9 cellular contexts compared by ENCODE assay signal in the genomic region with DNA sequence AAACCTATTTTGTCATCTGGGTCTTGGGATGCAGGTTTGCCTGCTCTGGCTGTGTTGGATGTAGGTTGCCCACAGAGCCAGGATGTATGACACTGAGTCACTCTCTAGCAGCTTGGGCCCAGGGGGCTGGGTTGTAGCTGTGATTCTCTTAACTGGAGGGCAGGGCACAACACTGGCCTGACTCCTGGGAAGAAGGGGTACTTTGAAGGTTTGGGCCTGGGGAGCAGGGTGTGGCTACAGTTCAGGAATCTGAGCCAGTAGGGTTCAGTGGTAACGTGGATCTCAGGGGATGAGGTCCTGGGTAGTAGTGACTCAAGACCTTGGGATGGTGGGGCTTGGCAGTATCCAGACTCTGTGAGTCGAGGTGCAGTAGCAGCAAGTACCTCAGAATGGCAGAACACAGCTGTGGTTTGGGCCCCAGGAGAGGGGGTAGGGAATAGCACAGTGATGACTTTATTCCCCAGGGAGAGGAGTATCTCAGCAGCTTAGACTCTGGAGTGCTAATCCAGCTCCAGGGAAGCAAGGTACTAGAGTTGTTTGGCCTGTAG. TPM values are rescaled to one million over a fixed set of nuclear protein-coding genes. Genes with fewer than 3 reads are reported as not detected.
DNase-seq lines count a peak whose midpoint lies in the region; ATAC-seq, FAIRE-seq and TF ChIP-seq lines count a peak whose summit lies in the region.
"Had no signal": no experiment of that assay in that cellular context is flagged by ENCODE, and none has a peak within 500 bp of the region (broad histone marks: within the 10 kb centered on the region; RNA-seq: fewer than 3 reads in every experiment).

No MANE protein-coding gene starts in this region.

- TF ChIP-seq POLR2A in H54 (IDR thresholded peaks at IDR 0.05; ENCODE audit: low read depth, low read length), result no peak

- H3K79me2 ChIP-seq in keratinocyte (ENCODE audit: control insufficient read depth, insufficient read depth, low read length), result peaks cover 14% of the 10 kb centered on the region

- no peaks in the 10 kb centered on the region for H3K27me3 ChIP-seq in AG04450 (ENCODE audit: control insufficient read depth, insufficient read depth, low read length)
- no peaks in the 10 kb centered on the region for H3K27me3 ChIP-seq in keratinocyte (ENCODE audit: control insufficient read depth, extremely low read depth, insufficient read depth, low read length)
- H3K27me3 ChIP-seq in colonic mucosa, result no peaks in the 10 kb centered on the region
- no peaks in the 10 kb centered on the region for H3K27me3 ChIP-seq in CD4-positive, alpha-beta T cell (ENCODE audit: control insufficient read depth, insufficient read depth, low read length)

- H2AFZ ChIP-seq in keratinocyte (ENCODE audit: control insufficient read depth, low read length), result peak overlapping the region; percentile 56

- H3K9me3 Mint-ChIP-seq in activated naive CD8-positive, alpha-beta T cell treated with anti-CD3 and anti-CD28 coated beads, Interleukin-2, amount 10 ng/mL, durations not matched to agents 7 days and 5 days, result peaks cover 16% of the 10 kb centered on the region
- peaks cover 17% of the 10 kb centered on the region for H3K9me3 Mint-ChIP-seq in CD4-positive, alpha-beta T cell

- H3K9me3 ChIP-seq in AG04450 (ENCODE audit: control insufficient read depth, insufficient read depth, low read length) (peaks cover 5% of the 10 kb centered on the region), keratinocyte (ENCODE audit: control insufficient read depth, low read depth, low read length) (no peaks in the 10 kb centered on the region), colonic mucosa (no peaks in the 10 kb centered on the region)
- peaks cover 32% of the 10 kb centered on the region for H3K9me3 ChIP-seq in CD4-positive, alpha-beta T cell (ENCODE audit: control insufficient read depth, low read length)

- H3K4me3 Mint-ChIP-seq in activated naive CD8-positive, alpha-beta T cell treated with anti-CD3 and anti-CD28 coated beads, Interleukin-2, amount 10 ng/mL, durations not matched to agents 7 days and 5 days, result no peak overlapping the region
- no peak overlapping the region for H3K4me3 Mint-ChIP-seq in CD4-positive, alpha-beta T cell
- H3K4me3 Mint-ChIP-seq: stimulated activated memory B cell treated with anti-CD40 and anti-IgM and Interleukin-4, amounts not matched to agents 10 μg/mL and 1 μg/mL and 100 μg/mL, for 72 hours had no signal

- DNase-seq in AG04450 (ENCODE audit: low read depth, low spot score) (peak; percentile 70), H54 (ENCODE audit: insufficient read length, low spot score) (peak; percentile 33), keratinocyte (ENCODE audit: low read depth, low spot score) (peak; percentile 72), NCI-H1048 (lab: John Stamatoyannopoulos, UW) (no peak), colonic mucosa (no peak), NCI-H446 treated with DMSO at 0.1 percent for 48 hours (lab: John Stamatoyannopoulos, UW) (no peak)
- DNase-seq in activated naive CD8-positive, alpha-beta T cell treated with anti-CD3 and anti-CD28 coated beads, Interleukin-2, amount 10 ng/mL, durations not matched to agents 7 days and 5 days, result no peak
- no peak for DNase-seq in CD4-positive, alpha-beta T cell

- intact Hi-C loops in colonic mucosa (cut with DNase I), result no loop called here
- intact Hi-C loops in CD4-positive, alpha-beta T cell (cut with DNase I, micrococcal nuclease), result no loop called here

- H3K36me3 Mint-ChIP-seq in activated naive CD8-positive, alpha-beta T cell treated with anti-CD3 and anti-CD28 coated beads, Interleukin-2, amount 10 ng/mL, durations not matched to agents 7 days and 5 days, result peaks cover 39% of the 10 kb centered on the region
- H3K36me3 Mint-ChIP-seq in CD4-positive, alpha-beta T cell (ENCODE audit: low read depth), result peaks cover 70% of the 10 kb centered on the region

- ATAC-seq in activated naive CD8-positive, alpha-beta T cell treated with anti-CD3 and anti-CD28 coated beads, Interleukin-2, amount 10 ng/mL, durations not matched to agents 7 days and 5 days (ENCODE audit: low read depth), result peak; percentile 47
- no peak for ATAC-seq in CD4-positive, alpha-beta T cell (ENCODE audit: poor library complexity)
- ATAC-seq: stimulated activated memory B cell treated with anti-CD40 and anti-IgM and Interleukin-4, amounts not matched to agents 10 μg/mL and 1 μg/mL and 100 μg/mL, for 72 hours had no signal

- POLR2A ChIA-PET in AG04450 (lab: Yijun Ruan, JAX), result interaction anchor here (0.8 kb wide), 1 partner anchor 25 kb away, joined by 3 read pairs; a partner anchor contains a TSS
- POLR2A ChIA-PET in activated naive CD8-positive, alpha-beta T cell treated with anti-CD3 and anti-CD28 coated beads, Interleukin-2, amount 10 ng/mL, durations not matched to agents 7 days and 5 days (lab: Charles Lee), result no interaction called here
- POLR2A ChIA-PET in CD4-positive, alpha-beta T cell (lab: Charles Lee), result no interaction called here

- peak overlapping the region; percentile 54 for H3K4me2 ChIP-seq in keratinocyte (ENCODE audit: control insufficient read depth, extremely low read depth, insufficient read depth, low read depth, low read length)

- H3K4me3 ChIP-seq in AG04450 (ENCODE audit: low read depth, low read length) (no peak overlapping the region), keratinocyte (ENCODE audit: control insufficient read depth in 2 of 3, extremely low read depth in 1 of 3, insufficient read depth in 2 of 3, low read depth in 1 of 3, low read length in 3 of 3) (no peak overlapping the region), colonic mucosa (no peak overlapping the region)

- TF ChIP-seq CTCF in AG04450 (IDR thresholded peaks at IDR 0.05; ENCODE audit: low read depth, low read length) (no peak), keratinocyte (optimal IDR thresholded peaks at IDR 0.05 in 1 of 3, IDR thresholded peaks at IDR 0.05 in 1 of 3, conservative IDR thresholded peaks at IDR 0.05 in 1 of 3; ENCODE audit: extremely low read depth in 1 of 3, insufficient read depth in 2 of 3, low read length in 3 of 3) (peak in 1 of 3 experiments; percentile 4), colonic mucosa (IDR thresholded peaks at IDR 0.05) (no peak)
- TF ChIP-seq CTCF in CD4-positive, alpha-beta T cell (IDR thresholded peaks at IDR 0.05), result no peak

- dilution Hi-C loops in keratinocyte (cut with MboI; ENCODE audit: extremely low pct_ligation_motif_present, low sequenced_read_pairs), result no loop called here

- CTCF ChIA-PET in AG04450 (lab: Charles Lee), result interaction anchor here (1.1 to 3.7 kb wide), 2 partner anchors 20 to 85 kb away, joined by 3 to 28 read pairs; no protein-coding TSS in a partner anchor
- CTCF ChIA-PET in CD4-positive, alpha-beta T cell (lab: Charles Lee), result interaction anchor here (1.5 kb wide), 1 partner anchor 19 kb away, joined by 4 read pairs; no protein-coding TSS in a partner anchor

- H3K9ac ChIP-seq in keratinocyte (ENCODE audit: control insufficient read depth, extremely low read depth, insufficient read depth, low read length), result peak overlapping the region; percentile 24
- H3K9ac ChIP-seq in colonic mucosa (ENCODE audit: low read depth in 2 of 2, low read length in 2 of 2), result no peak overlapping the region

- peak overlapping the region; percentile 89 for H3K27ac ChIP-seq in AG04450 (ENCODE audit: low read depth, low read length)
- peak overlapping the region; percentile 45 for H3K27ac ChIP-seq in keratinocyte (ENCODE audit: control insufficient read depth, insufficient read depth, low read length)
- H3K27ac ChIP-seq in colonic mucosa, result no peak overlapping the region
- H3K27ac ChIP-seq in CD4-positive, alpha-beta T cell (ENCODE audit: low read depth, low read length), result no peak overlapping the region

- no peaks in the 10 kb centered on the region for H3K27me3 Mint-ChIP-seq in activated naive CD8-positive, alpha-beta T cell treated with anti-CD3 and anti-CD28 coated beads, Interleukin-2, amount 10 ng/mL, durations not matched to agents 7 days and 5 days
- no peaks in the 10 kb centered on the region for H3K27me3 Mint-ChIP-seq in CD4-positive, alpha-beta T cell
- H3K27me3 Mint-ChIP-seq: stimulated activated memory B cell treated with anti-CD40 and anti-IgM and Interleukin-4, amounts not matched to agents 10 μg/mL and 1 μg/mL and 100 μg/mL, for 72 hours had no signal

- no peaks in the 10 kb centered on the region for H3K36me3 ChIP-seq in keratinocyte (ENCODE audit: control insufficient read depth in 2 of 2, extremely low read depth in 1 of 2, insufficient read depth in 2 of 2, low read length in 2 of 2)
- no peaks in the 10 kb centered on the region for H3K36me3 ChIP-seq in colonic mucosa

- H4K20me1 ChIP-seq in keratinocyte (ENCODE audit: control insufficient read depth, extremely low read depth, insufficient read depth, low read length), result peaks cover 3% of the 10 kb centered on the region

- no peaks in the 10 kb centered on the region for H3K9me1 ChIP-seq in keratinocyte (ENCODE audit: control insufficient read depth, extremely low read depth, insufficient read depth, low read length)

- no peak overlapping the region for H3K27ac Mint-ChIP-seq in activated naive CD8-positive, alpha-beta T cell treated with anti-CD3 and anti-CD28 coated beads, Interleukin-2, amount 10 ng/mL, durations not matched to agents 7 days and 5 days
- H3K27ac Mint-ChIP-seq in CD4-positive, alpha-beta T cell, result no peak overlapping the region
- H3K27ac Mint-ChIP-seq: stimulated activated memory B cell treated with anti-CD40 and anti-IgM and Interleukin-4, amounts not matched to agents 10 μg/mL and 1 μg/mL and 100 μg/mL, for 72 hours had no signal

- FAIRE-seq in H54 (lab: Jason Lieb, UNC) (peak; percentile 91), keratinocyte (lab: Jason Lieb, UNC) (peak; percentile 92)

- peaks cover 16% of the 10 kb centered on the region for H3K4me1 ChIP-seq in keratinocyte (ENCODE audit: control insufficient read depth, extremely low read depth, insufficient read depth, low read length)
- no peaks in the 10 kb centered on the region for H3K4me1 ChIP-seq in colonic mucosa

- peaks cover 19% of the 10 kb centered on the region for H3K4me1 Mint-ChIP-seq in activated naive CD8-positive, alpha-beta T cell treated with anti-CD3 and anti-CD28 coated beads, Interleukin-2, amount 10 ng/mL, durations not matched to agents 7 days and 5 days
- H3K4me1 Mint-ChIP-seq in CD4-positive, alpha-beta T cell (ENCODE audit: low read depth), result peaks cover 82% of the 10 kb centered on the region

RNA-seq across cellular contexts. Expression of a gene that starts 25.7 kb away (rescaled TPM):
- polyA plus RNA-seq in AG04450 (2011; rRNA removed) (23.4 and 34.8 TPM in 2 replicates), keratinocyte (10.6 to 20.2 TPM (median 11.2 TPM) in 3 replicates)
- polyA minus RNA-seq in AG04450 (2011; rRNA and poly(A)+ RNA removed), result 18.0 and 32.8 TPM in 2 replicates
- total RNA-seq in activated naive CD8-positive, alpha-beta T cell treated with anti-CD3 and anti-CD28 coated beads, Interleukin-2, amount 10 ng/mL, durations not matched to agents 7 days and 5 days, result 10 to 100 TPM; 46.7 to 55.7 TPM
- polyA plus RNA-seq in keratinocyte (2011; ENCODE audit: low read depth), result 132 TPM
- polyA plus RNA-seq in keratinocyte (2011; cell fraction: cytosol; rRNA removed), result 5.9 and 10.9 TPM in 2 replicates
- 13.9 and 19.3 TPM in 2 replicates for polyA plus RNA-seq in keratinocyte (2011; cell fraction: nucleus; rRNA removed)
- polyA plus RNA-seq in keratinocyte (2012; ENCODE audit: low replicate concordance), result 12.0 and 34.3 TPM in 2 replicates
- polyA minus RNA-seq in keratinocyte, result 2.2 to 17.3 TPM (median 7.9 TPM) in 3 replicates
- polyA minus RNA-seq in keratinocyte (2011; cell fraction: cytosol; rRNA and poly(A)+ RNA removed), result 8.8 TPM
- 9.8 and 14.5 TPM in 2 replicates for polyA minus RNA-seq in keratinocyte (2011; cell fraction: nucleus; rRNA and poly(A)+ RNA removed)
- 10 to 100 TPM; 22.2 to 37.9 TPM for total RNA-seq in colonic mucosa
- total RNA-seq in CD4-positive, alpha-beta T cell, result 100 to 1,000 TPM; 121 to 123 TPM

Comparison
In these comparisons a context has a peak if more than half of its experiments do, and no peak if none do; other contexts are left out.
1. DNase-seq: peak in AG04450 (single experiment), H54 (single experiment) and keratinocyte (single experiment); none in activated naive CD8-positive, alpha-beta T cell treated with anti-CD3 and anti-CD28 coated beads, Interleukin-2, amount 10 ng/mL, durations not matched to agents 7 days and 5 days (single experiment), NCI-H1048 (single experiment), colonic mucosa (single experiment), NCI-H446 treated with DMSO at 0.1 percent for 48 hours (single experiment) and CD4-positive, alpha-beta T cell (0 of 10).
2. H3K27ac ChIP-seq: peak in AG04450 (single experiment) and keratinocyte (single experiment); none in colonic mucosa (single experiment) and CD4-positive, alpha-beta T cell (single experiment).